In the genomic region with DNA sequence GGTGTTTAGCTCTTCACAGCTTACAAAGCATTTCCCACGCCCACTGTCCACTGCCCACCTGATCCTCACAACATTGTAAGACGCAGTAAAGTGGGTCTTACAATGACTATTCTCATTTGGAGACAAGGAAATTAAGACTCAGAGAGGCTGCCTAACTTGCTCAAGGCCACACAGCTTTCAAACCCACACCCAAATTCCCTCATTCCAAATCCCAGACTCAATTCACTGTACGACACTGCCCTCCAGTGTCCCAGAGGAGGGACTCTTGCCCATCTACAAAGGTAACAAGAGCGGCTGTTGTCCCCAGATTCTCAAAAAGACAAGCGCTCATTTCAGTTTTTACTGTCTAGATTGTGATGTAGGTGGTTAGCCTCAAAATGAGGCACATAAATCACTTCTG, we compare ENCODE assay signal across 10 cellular contexts.
DNase-seq lines count a peak whose midpoint lies in the region; TF ChIP-seq lines count a peak whose summit lies in the region.
"Had no signal": no experiment of that assay in that cellular context is flagged by ENCODE, and none has a peak within 500 bp of the region (broad histone marks: within the 10 kb centered on the region; RNA-seq: fewer than 3 reads in every experiment).

No MANE protein-coding gene starts in this region.

- H3K4me3 ChIP-seq in choroid plexus epithelial cell (ENCODE audit: low read depth, low read length) (no peak overlapping the region), osteoblast (ENCODE audit: insufficient read depth, low read length) (no peak overlapping the region)
- H3K4me3 ChIP-seq: MG63 had no signal

- H3K4me1 ChIP-seq in osteoblast (ENCODE audit: insufficient read depth, low read length): peaks cover 39% of the 10 kb centered on the region

- H3K79me2 ChIP-seq in osteoblast (ENCODE audit: insufficient read depth, low read length): no peaks in the 10 kb centered on the region

- H3K9me3 ChIP-seq in osteoblast (ENCODE audit: low read depth, low read length): no peaks in the 10 kb centered on the region
- H3K9me3 ChIP-seq: MG63 had no signal

- H2AFZ ChIP-seq in osteoblast (ENCODE audit: low read length): no peak overlapping the region

- TF ChIP-seq CTCF in choroid plexus epithelial cell (conservative IDR thresholded peaks at IDR 0.05; ENCODE audit: low read depth, low read length) (peak; percentile 40), osteoblast (IDR thresholded peaks at IDR 0.05; ENCODE audit: extremely low read depth, low read depth, low read length) (peak; percentile 68)

- no peaks in the 10 kb centered on the region for H3K27me3 ChIP-seq in osteoblast (ENCODE audit: insufficient read depth, low read length)
- H3K27me3 ChIP-seq: MG63 had no signal

- peak; percentile 34 for DNase-seq in DMS 273 (lab: John Stamatoyannopoulos, UW; ENCODE audit: unreplicated experiment)
- DNase-seq in DMS 273 treated with DMSO at 0.1 percent for 48 hours (lab: John Stamatoyannopoulos, UW): no peak
- DNase-seq in M059J (ENCODE audit: low read depth): peak; percentile 36
- DNase-seq in choroid plexus epithelial cell (ENCODE audit: low read depth): peak; percentile 19
- DNase-seq in osteoblast (ENCODE audit: insufficient read length, low spot score, missing footprints): no peak
- DNase-seq in stimulated activated CD4-positive, alpha-beta T cell treated with anti-CD3 and anti-CD28 coated beads, Interleukin-12 subunit alpha, Interleukin-12 subunit beta, amount 100 ng/mL, for 4 hours: no peak
- DNase-seq in NCI-H510A (lab: John Stamatoyannopoulos, UW): no peak
- DNase-seq in HUDEP-2 (lab: John Stamatoyannopoulos, UW; ENCODE audit: unreplicated experiment in 76 of 76): no peak
- DNase-seq: foreskin melanocyte, MG63 had no signal

- no peaks in the 10 kb centered on the region for H4K20me1 ChIP-seq in osteoblast (ENCODE audit: insufficient read depth, low read length)

- no peaks in the 10 kb centered on the region for H3K36me3 ChIP-seq in osteoblast (ENCODE audit: insufficient read depth, low read length)
- H3K36me3 ChIP-seq: MG63 had no signal

- no peak overlapping the region for H3K4me2 ChIP-seq in osteoblast (ENCODE audit: insufficient read depth, low read length)

- peak overlapping the region; percentile 79 for H3K27ac ChIP-seq in osteoblast (ENCODE audit: low read depth, low read length)

Comparison
In these comparisons a context has a peak if more than half of its experiments do, and no peak if none do; other contexts are left out.
1. DNase-seq: peak in DMS 273 (single experiment), M059J (single experiment) and choroid plexus epithelial cell (single experiment); none in DMS 273 treated with DMSO at 0.1 percent for 48 hours (single experiment), osteoblast (single experiment), stimulated activated CD4-positive, alpha-beta T cell treated with anti-CD3 and anti-CD28 coated beads, Interleukin-12 subunit alpha, Interleukin-12 subunit beta, amount 100 ng/mL, for 4 hours (single experiment), NCI-H510A (single experiment) and HUDEP-2 (0 of 76).